8 cellular contexts compared by ENCODE assay signal in genomic region chr5:140633081-140633471, GRCh38. TPM values are rescaled to one million over a fixed set of nuclear protein-coding genes. Genes with fewer than 3 reads are reported as not detected.
DNase-seq lines count a peak whose midpoint lies in the region; ATAC-seq and TF ChIP-seq lines count a peak whose summit lies in the region.

Gene CD14, minus strand, starts transcription at chr5:140633175. Its CDS starts 104 bp downstream, at chr5:140633071.

- WGBS in transverse colon (ENCODE audit: low coverage in 1 of 2), 2 donors, result 14 to 50% methylated on average over 1 to 11 of the region's 11 CpGs

- H3K9me3 ChIP-seq in lower lobe of right lung (no peaks in the 10 kb centered on the region), transverse colon (no peaks in the 10 kb centered on the region)

- no peak for TF ChIP-seq EP300 in transverse colon (IDR thresholded peaks at IDR 0.05; ENCODE audit: low read depth)

- in situ Hi-C loops in transverse colon (cut with MboI; ENCODE audit: low pct_ligation_motif_present in 1 of 4, low pct_unique_long_range_greater_than_20kb in 1 of 4, low sequenced_read_pairs in 3 of 4), result loop anchor here in 3 of 4 donors (10.0 kb wide), 2 partner anchors 58 to 68 kb away; partner anchors contain the start of genes APBB3 (in 2 of the 3) and SLC35A4 (in 2 of the 3)

- TF ChIP-seq CTCF in choroid plexus epithelial cell (conservative IDR thresholded peaks at IDR 0.05; ENCODE audit: low read depth, low read length) (peak; percentile 30), lower lobe of right lung (IDR thresholded peaks at IDR 0.05) (peak; percentile 14), transverse colon (IDR thresholded peaks at IDR 0.05) (peak in 2 of 5 experiments; percentile 5 to 33)

- H3K27ac ChIP-seq in lower lobe of right lung (peak within 1 kb of the TSS; percentile 83), transverse colon (peak within 1 kb of the TSS; percentile 78 to 82 (median 82))

- H3K4me3 ChIP-seq in choroid plexus epithelial cell (ENCODE audit: low read depth, low read length) (peak within 1 kb of the TSS; percentile 57), lower lobe of right lung (peak within 1 kb of the TSS; percentile 67), transverse colon (peak within 1 kb of the TSS; percentile 17 to 62 (median 44))

- peaks cover 43% of the 10 kb centered on the region for H3K4me1 ChIP-seq in lower lobe of right lung
- peaks cover 5 to 30% (median 13%) of the 10 kb centered on the region in 4 donors for H3K4me1 ChIP-seq in transverse colon

- TF ChIP-seq POLR2A in transverse colon (IDR thresholded peaks at IDR 0.05), result no peak

- no peaks in the 10 kb centered on the region for H3K36me3 ChIP-seq in lower lobe of right lung
- no peaks in the 10 kb centered on the region for H3K36me3 ChIP-seq in transverse colon

- ATAC-seq in lower lobe of right lung (peak; percentile 61 to 64), HG03196 (IDR thresholded peaks at IDR 0.05; ENCODE audit: unreplicated experiment) (no peak)

- H3K27me3 ChIP-seq in lower lobe of right lung (ENCODE audit: low read depth), result no peaks in the 10 kb centered on the region
- no peaks in the 10 kb centered on the region for H3K27me3 ChIP-seq in transverse colon

- DNase-seq in stimulated activated CD4-positive, alpha-beta T cell treated with anti-CD3 and anti-CD28 coated beads, Interleukin-15, amount 100 ng/mL, for 24 hours, result peak; percentile 23
- DNase-seq in stimulated activated CD4-positive, alpha-beta T cell treated with anti-CD3 and anti-CD28 coated beads, Interleukin-1b, Interleukin-23, amount 100 ng/mL, for 48 hours, result no peak
- DNase-seq in NCI-H69 (lab: John Stamatoyannopoulos, UW) (peak; percentile 80), choroid plexus epithelial cell (ENCODE audit: low read depth) (peak; percentile 44), lower lobe of right lung (peak; percentile 74), transverse colon (peak; percentile 71), NCI-H187 (lab: John Stamatoyannopoulos, UW) (no peak)

- intact Hi-C loops in lower lobe of right lung (cut with DNase I) (loop anchor here (10.0 kb wide), 1 partner anchor 68 kb away; the partner anchor contains the start of genes APBB3 and SLC35A4), transverse colon (cut with DNase I; ENCODE audit: low total_unique reads) (loop anchor here (10.0 kb wide), 1 partner anchor 228 kb away; the partner anchor contains the start of gene ANKHD1)

RNA-seq across cellular contexts. Expression of gene CD14, which starts in this region (rescaled TPM):
- total RNA-seq in lower lobe of right lung, result 165 TPM
- 10 to 100 TPM in 3 of 4 donors, 1 to 10 TPM in 1; 3.6 to 92.4 (median 45.6) TPM for total RNA-seq in transverse colon

Comparison
In these comparisons a context has a peak if more than half of its experiments do, and no peak if none do; other contexts are left out.
1. DNase-seq: peak in stimulated activated CD4-positive, alpha-beta T cell treated with anti-CD3 and anti-CD28 coated beads, Interleukin-15, amount 100 ng/mL, for 24 hours (single experiment), NCI-H69 (single experiment), choroid plexus epithelial cell (single experiment), lower lobe of right lung (single experiment) and transverse colon (single experiment); none in stimulated activated CD4-positive, alpha-beta T cell treated with anti-CD3 and anti-CD28 coated beads, Interleukin-1b, Interleukin-23, amount 100 ng/mL, for 48 hours (single experiment) and NCI-H187 (0 of 2).
2. Peak in every context shown above with its lines, with median percentiles within 50 percentile points of each other: H3K4me3 ChIP-seq.